ENCODE assay signal across 15 cellular contexts in genomic region chr12:6218526-6218925, GRCh38. TPM values are rescaled to one million over a fixed set of nuclear protein-coding genes. Genes with fewer than 3 reads are reported as not detected.
DNase-seq lines count a peak whose midpoint lies in the region; ATAC-seq and TF ChIP-seq lines count a peak whose summit lies in the region.
"Had no signal": no experiment of that assay in that cellular context is flagged by ENCODE, and none has a peak within 500 bp of the region (broad histone marks: within the 10 kb centered on the region; RNA-seq: fewer than 3 reads in every experiment).

No MANE protein-coding gene starts in this region.

- POLR2A ChIA-PET in PC-3 (lab: Charles Lee; ENCODE audit: unreplicated experiment): no interaction called here

- H3K4me1 ChIP-seq in PC-3 (ENCODE audit: insufficient read depth, low read length): peaks cover 82% of the 10 kb centered on the region
- H3K4me1 ChIP-seq in esophagus (ENCODE audit: control insufficient read depth in 2 of 2, insufficient read depth in 2 of 2, low read length in 1 of 2): peaks cover 3 to 33% of the 10 kb centered on the region in 2 donors
- peaks cover 15% of the 10 kb centered on the region for H3K4me1 ChIP-seq in smooth muscle cell (ENCODE audit: low read depth)

- H2AFZ ChIP-seq in PC-3 (ENCODE audit: low read length): no peak overlapping the region
- H2AFZ ChIP-seq in smooth muscle cell (ENCODE audit: low read depth): no peak overlapping the region
- H2AFZ ChIP-seq: hepatocyte had no signal

- H3K9ac ChIP-seq in PC-3 (ENCODE audit: low read length) (peak overlapping the region; percentile 82), smooth muscle cell (ENCODE audit: low read depth) (no peak overlapping the region)

- CTCF ChIA-PET in PC-3 (lab: Charles Lee): no interaction called here

- WGBS in esophagus, 2 donors: 41 to 44% methylated on average over 3 of the region's 3 CpGs
- WGBS in smooth muscle cell (ENCODE audit: low lambda C conversion rate): 70% methylated on average over 3 of the region's 3 CpGs

- no peaks in the 10 kb centered on the region for H3K27me3 ChIP-seq in PC-3 (ENCODE audit: low read length)
- no peaks in the 10 kb centered on the region for H3K27me3 ChIP-seq in esophagus (ENCODE audit: control insufficient read depth in 1 of 2, insufficient read depth in 2 of 2, low read length in 2 of 2)
- H3K27me3 ChIP-seq in smooth muscle cell (ENCODE audit: low read depth): no peaks in the 10 kb centered on the region
- H3K27me3 ChIP-seq: brain microvascular endothelial cell, hepatocyte, ovary had no signal

- H3K4me3 ChIP-seq in PC-3 (ENCODE audit: low read length) (no peak overlapping the region), esophagus (ENCODE audit: low read depth in 1 of 2, low read length in 2 of 2) (no peak overlapping the region), smooth muscle cell (no peak overlapping the region)
- H3K4me3 ChIP-seq: hepatocyte, ovary had no signal

- DNase-seq in EH (ENCODE audit: low read depth) (peak; percentile 12), PC-3 (peak; percentile 40), smooth muscle cell (lab: John Stamatoyannopoulos, UW; ENCODE audit: unreplicated experiment) (no peak), GM03348 (ENCODE audit: low spot score) (no peak), NCI-H524 treated with DMSO at 0.1 percent for 48 hours (lab: John Stamatoyannopoulos, UW) (no peak), HCEC 1CT (no peak)
- DNase-seq: brain microvascular endothelial cell; NCI-H1092 treated with DMSO at 0.1 percent for 48 hours; NCI-H510A treated with DMSO at 0.1 percent for 48 hours; ovary; stimulated activated CD8-positive, alpha-beta memory T cell treated with anti-CD3 and anti-CD28 coated beads, Interleukin-4, amount 100 ng/mL, for 48 hours; WERI-Rb-1 had no signal

- no TSS peak for BruUV-seq in PC-3 (replicated peaks; lab: Mats Ljungman, UMichigan)

- H3K36me3 ChIP-seq in PC-3 (ENCODE audit: low read depth, low read length) (peaks cover 6% of the 10 kb centered on the region; the same call in 1 of the 2 replicates), esophagus (ENCODE audit: control insufficient read depth in 2 of 2, insufficient read depth in 2 of 2, low read length in 1 of 2) (peaks cover 0 to 5% of the 10 kb centered on the region in 2 donors), smooth muscle cell (ENCODE audit: low read depth) (no peaks in the 10 kb centered on the region)
- H3K36me3 ChIP-seq: brain microvascular endothelial cell, ovary, WERI-Rb-1 had no signal

- ATAC-seq in PC-3: no peak
- ATAC-seq in HG03135 (IDR thresholded peaks at IDR 0.05; ENCODE audit: unreplicated experiment): no peak

- H4K20me1 ChIP-seq in PC-3 (ENCODE audit: low read length): no peaks in the 10 kb centered on the region
- H4K20me1 ChIP-seq in smooth muscle cell (ENCODE audit: low read depth): peaks cover 7% of the 10 kb centered on the region

- H3K9me3 ChIP-seq in PC-3 (ENCODE audit: low read length) (no peaks in the 10 kb centered on the region), esophagus (ENCODE audit: control insufficient read depth in 2 of 2, insufficient read depth in 1 of 2, low read depth in 1 of 2, low read length in 1 of 2) (no peaks in the 10 kb centered on the region), smooth muscle cell (replicated peaks; ENCODE audit: low read depth) (no peaks in the 10 kb centered on the region)
- H3K9me3 ChIP-seq: ovary had no signal

- TF ChIP-seq CTCF in PC-3 (conservative IDR thresholded peaks at IDR 0.05; ENCODE audit: low read depth, low read length) (no peak), smooth muscle cell (IDR thresholded peaks at IDR 0.05; ENCODE audit: borderline replicate concordance, insufficient read depth, poor library complexity, severe bottlenecking) (no peak)

- H3K4me2 ChIP-seq in PC-3 (ENCODE audit: low read length): peak overlapping the region; percentile 44
- H3K4me2 ChIP-seq in smooth muscle cell: no peak overlapping the region
- H3K4me2 ChIP-seq: hepatocyte had no signal

- H3K27ac ChIP-seq in PC-3 (ENCODE audit: low read length) (peak overlapping the region; percentile 99), esophagus (ENCODE audit: low read depth in 2 of 2, low read length in 1 of 2) (peak overlapping the region; percentile 96 to 99), smooth muscle cell (ENCODE audit: low read depth) (peak overlapping the region; percentile 95)
- H3K27ac ChIP-seq: brain microvascular endothelial cell, hepatocyte, ovary, WERI-Rb-1 had no signal

- H3K79me2 ChIP-seq in PC-3 (ENCODE audit: low read length): peaks cover 90% of the 10 kb centered on the region
- H3K79me2 ChIP-seq in smooth muscle cell (ENCODE audit: low read depth): peaks cover 47% of the 10 kb centered on the region

- H3K9me2 ChIP-seq in PC-3 (replicated peaks; ENCODE audit: low read length): no peaks in the 10 kb centered on the region

- H3F3A ChIP-seq in PC-3 (ENCODE audit: low read length, unreplicated experiment) (peaks cover 6% of the 10 kb centered on the region), smooth muscle cell (ENCODE audit: low read depth) (peaks cover 8% of the 10 kb centered on the region)

- intact Hi-C loops in PC-3 (cut with micrococcal nuclease): no loop called here

RNA-seq across cellular contexts. Expression of gene CD9, which starts 18.3 kb away (rescaled TPM):
- total RNA-seq in PC-3 (2014; rRNA removed) (153 and 174 TPM in 2 replicates), smooth muscle cell (153 and 207 TPM in 2 replicates)
- polyA plus RNA-seq in esophagus (100 to 1,000 TPM; 467 to 898 TPM), smooth muscle cell (144 and 236 TPM in 2 replicates)

Comparison
In these comparisons a context has a peak if more than half of its experiments do, and no peak if none do; other contexts are left out.
1. DNase-seq: peak in EH (single experiment) and PC-3 (single experiment); none in smooth muscle cell (single experiment), GM03348 (single experiment), NCI-H524 treated with DMSO at 0.1 percent for 48 hours (single experiment) and HCEC 1CT (single experiment).
2. Peak in every context shown above with its lines, with median percentiles within 50 percentile points of each other: H3K27ac ChIP-seq.